8 cellular contexts compared by ENCODE assay signal in genomic region chr7:27199820-27200760, GRCh38. TPM values are rescaled to one million over a fixed set of nuclear protein-coding genes. Genes with fewer than 3 reads are reported as not detected.
A peak's percentile ranks its signal among the peaks of the same experiment; 100 is the strongest.
DNase-seq lines count a peak whose midpoint lies in the region; ATAC-seq and TF ChIP-seq lines count a peak whose summit lies in the region.

Gene HOXA13, minus strand, starts transcription at chr7:27200091. Its CDS starts 14 bp downstream, at chr7:27200077.

- H3K27ac Mint-ChIP-seq in naive thymus-derived CD8-positive, alpha-beta T cell: peak within 1 kb of the TSS in 2 of 10 donors; percentile 34 to 85

- H3K27me3 Mint-ChIP-seq in naive thymus-derived CD8-positive, alpha-beta T cell: peaks cover 69 to 100% (median 72%) of the 10 kb centered on the region in 5 donors

- peak within 1 kb of the TSS; percentile 92 for H3K27ac ChIP-seq in colonic mucosa

- no peaks in the 10 kb centered on the region for H3K4me1 ChIP-seq in colonic mucosa

- H3K27me3 ChIP-seq in colonic mucosa: peaks cover 4% of the 10 kb centered on the region

- POLR2A ChIA-PET in naive thymus-derived CD8-positive, alpha-beta T cell (lab: Charles Lee): interaction anchor here (0.8 kb wide), 1 partner anchor 10 kb away, joined by 3 read pairs; no protein-coding TSS in a partner anchor

- H3K4me3 ChIP-seq in colonic mucosa: peak within 1 kb of the TSS; percentile 68

- no peaks in the 10 kb centered on the region for H3K36me3 ChIP-seq in colonic mucosa

- H3K36me3 Mint-ChIP-seq in naive thymus-derived CD8-positive, alpha-beta T cell: peaks cover 0 to 5% (median 3%) of the 10 kb centered on the region in 3 donors

- peaks cover 0 to 11% (median 0%) of the 10 kb centered on the region in 9 donors for H3K9me3 Mint-ChIP-seq in naive thymus-derived CD8-positive, alpha-beta T cell

- DNase-seq in DMS 273 treated with DMSO at 0.1 percent for 48 hours (lab: John Stamatoyannopoulos, UW) (peak; percentile 35), HCEC 1CT (peak; percentile 61), NOMO-1 (lab: John Stamatoyannopoulos, UW; ENCODE audit: unreplicated experiment in 2 of 2) (peak; percentile 45 to 53), colonic mucosa (peak; percentile 87), inferior parietal cortex (ENCODE audit: extremely low spot score) (no peak), NK-92 (lab: John Stamatoyannopoulos, UW; ENCODE audit: unreplicated experiment) (no peak)
- DNase-seq in naive thymus-derived CD8-positive, alpha-beta T cell: peak in 2 of 10 donors; percentile 35 to 62

- intact Hi-C loops in colonic mucosa (cut with DNase I): loop anchor here (10.0 kb wide), 2 partner anchors 545 to 895 kb away; partner anchors contain the start of gene TAX1BP1

- peak; percentile 68 to 72 for ATAC-seq in naive thymus-derived CD8-positive, alpha-beta T cell
- no peak for ATAC-seq in GM19467 (IDR thresholded peaks at IDR 0.05; ENCODE audit: unreplicated experiment)

- TF ChIP-seq CTCF in colonic mucosa (IDR thresholded peaks at IDR 0.05): no peak

- H3K9ac ChIP-seq in colonic mucosa (ENCODE audit: low read depth in 2 of 2, low read length in 2 of 2): peak within 1 kb of the TSS; percentile 70 to 95

- H3K9me3 ChIP-seq in colonic mucosa: no peaks in the 10 kb centered on the region

- peaks cover 16 to 56% (median 42%) of the 10 kb centered on the region in 4 donors for H3K4me1 Mint-ChIP-seq in naive thymus-derived CD8-positive, alpha-beta T cell

- peak within 1 kb of the TSS; percentile 75 to 90 (median 84) for H3K4me3 Mint-ChIP-seq in naive thymus-derived CD8-positive, alpha-beta T cell

RNA-seq across cellular contexts. Expression of gene HOXA13, which starts in this region (rescaled TPM):
- 10 to 100 TPM; 22.7 to 33.8 TPM for total RNA-seq in colonic mucosa
- not detected for total RNA-seq in naive thymus-derived CD8-positive, alpha-beta T cell
- polyA plus RNA-seq in naive thymus-derived CD8-positive, alpha-beta T cell: not detected

Comparison
In these comparisons a context has a peak if more than half of its experiments do, and no peak if none do; other contexts are left out.
1. RNA of gene HOXA13 (total RNA-seq): 22.7 to 33.8 TPM in colonic mucosa; not detected in naive thymus-derived CD8-positive, alpha-beta T cell; every median in the first group is over 10 times any median in the second.
2. Peak in ATAC-seq in naive thymus-derived CD8-positive, alpha-beta T cell; RNA of the gene not detected or under 1 TPM.
3. DNase-seq: peak in DMS 273 treated with DMSO at 0.1 percent for 48 hours (single experiment), HCEC 1CT (single experiment), NOMO-1 (2 of 2) and colonic mucosa (single experiment); none in inferior parietal cortex (single experiment) and NK-92 (single experiment).